Comparison of ENCODE assay signal across 1 cellular context in the genomic region with DNA sequence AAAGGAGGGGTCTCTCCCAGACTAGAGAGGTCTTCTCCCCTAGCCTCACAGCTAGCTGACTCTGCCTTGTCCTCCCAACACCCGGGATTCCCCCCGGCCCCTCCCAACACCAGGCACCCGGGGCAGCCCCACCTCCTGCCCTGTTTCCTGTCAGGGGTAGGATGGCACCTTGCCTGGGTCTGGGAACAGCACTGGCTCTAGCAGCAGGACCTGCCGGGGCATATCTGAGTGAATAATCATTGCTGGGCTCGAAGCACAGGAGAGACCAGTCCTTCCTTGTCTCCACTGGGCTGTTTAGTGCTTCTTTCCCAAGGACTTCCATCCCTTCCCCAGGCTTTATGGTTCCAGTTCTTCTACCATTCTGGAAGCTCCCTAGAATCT.
TF ChIP-seq lines count a peak whose summit lies in the region.

No MANE protein-coding gene starts in this region.

TF ChIP-seq in H1, 55 proteins besides CTCF, POLR2A, EP300 and RAD21:
- TF ChIP-seq KDM1A (IDR thresholded peaks at IDR 0.05; ENCODE audit: borderline replicate concordance, low read length): no peak
- TF ChIP-seq CEBPB (IDR thresholded peaks at IDR 0.05; ENCODE audit: low read depth, low read length): no peak
- TF ChIP-seq TCF12 (IDR thresholded peaks at IDR 0.05; ENCODE audit: low read depth, low read length): no peak
- no peak for TF ChIP-seq SUZ12 (IDR thresholded peaks at IDR 0.05; ENCODE audit: low read length)
- no peak for TF ChIP-seq POLR2AphosphoS5 (IDR thresholded peaks at IDR 0.05; ENCODE audit: low read depth, low read length)
- TF ChIP-seq SRF (IDR thresholded peaks at IDR 0.05; ENCODE audit: low read depth, low read length): no peak
- no peak for TF ChIP-seq NANOG (IDR thresholded peaks at IDR 0.05; ENCODE audit: insufficient read depth, low read depth, low read length, poor library complexity, severe bottlenecking)
- no peak for TF ChIP-seq SIRT6 (IDR thresholded peaks at IDR 0.05; ENCODE audit: low read length)
- no peak for TF ChIP-seq HDAC6 (IDR thresholded peaks at IDR 0.05; ENCODE audit: low read depth, low read length)
- no peak for TF ChIP-seq ASH2L (IDR thresholded peaks at IDR 0.05; ENCODE audit: low read length)
- no peak for TF ChIP-seq CBX8 (IDR thresholded peaks at IDR 0.05; ENCODE audit: borderline replicate concordance, low read depth, low read length)
- TF ChIP-seq NRF1 (IDR thresholded peaks at IDR 0.05; ENCODE audit: low read depth, low read length): no peak
- TF ChIP-seq, protein P1, sequence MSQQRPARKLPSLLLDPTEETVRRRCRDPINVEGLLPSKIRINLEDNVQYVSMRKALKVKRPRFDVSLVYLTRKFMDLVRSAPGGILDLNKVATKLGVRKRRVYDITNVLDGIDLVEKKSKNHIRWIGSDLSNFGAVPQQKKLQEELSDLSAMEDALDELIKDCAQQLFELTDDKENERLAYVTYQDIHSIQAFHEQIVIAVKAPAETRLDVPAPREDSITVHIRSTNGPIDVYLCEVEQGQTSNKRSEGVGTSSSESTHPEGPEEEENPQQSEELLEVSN (IDR thresholded peaks at IDR 0.05): no peak
